Comparison of ENCODE assay signal across 1 cellular context in the genomic region with DNA sequence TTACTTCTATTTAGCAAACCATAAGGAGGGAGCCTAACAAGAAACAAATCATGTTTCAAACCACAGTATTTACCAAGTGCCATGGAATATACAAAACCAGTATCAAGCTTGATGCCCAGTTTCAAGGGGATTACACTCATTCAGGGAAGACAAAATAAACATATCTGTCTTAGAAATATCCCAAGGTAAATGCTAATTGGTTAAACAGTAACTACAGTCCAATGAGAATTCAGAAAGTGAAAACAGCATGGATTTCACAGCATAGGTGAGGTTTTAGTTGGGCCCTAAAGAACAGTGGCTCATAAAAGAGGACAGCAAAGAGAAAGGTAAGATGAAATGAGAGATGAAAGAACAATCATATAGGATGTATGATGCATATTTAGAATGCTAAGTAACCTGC.
TF ChIP-seq lines count a peak whose summit lies in the region.

No MANE protein-coding gene starts in this region.

TF ChIP-seq in K562, 482 proteins besides CTCF, POLR2A, EP300 and RAD21 (continued from another document):
- TF ChIP-seq, protein P1, sequence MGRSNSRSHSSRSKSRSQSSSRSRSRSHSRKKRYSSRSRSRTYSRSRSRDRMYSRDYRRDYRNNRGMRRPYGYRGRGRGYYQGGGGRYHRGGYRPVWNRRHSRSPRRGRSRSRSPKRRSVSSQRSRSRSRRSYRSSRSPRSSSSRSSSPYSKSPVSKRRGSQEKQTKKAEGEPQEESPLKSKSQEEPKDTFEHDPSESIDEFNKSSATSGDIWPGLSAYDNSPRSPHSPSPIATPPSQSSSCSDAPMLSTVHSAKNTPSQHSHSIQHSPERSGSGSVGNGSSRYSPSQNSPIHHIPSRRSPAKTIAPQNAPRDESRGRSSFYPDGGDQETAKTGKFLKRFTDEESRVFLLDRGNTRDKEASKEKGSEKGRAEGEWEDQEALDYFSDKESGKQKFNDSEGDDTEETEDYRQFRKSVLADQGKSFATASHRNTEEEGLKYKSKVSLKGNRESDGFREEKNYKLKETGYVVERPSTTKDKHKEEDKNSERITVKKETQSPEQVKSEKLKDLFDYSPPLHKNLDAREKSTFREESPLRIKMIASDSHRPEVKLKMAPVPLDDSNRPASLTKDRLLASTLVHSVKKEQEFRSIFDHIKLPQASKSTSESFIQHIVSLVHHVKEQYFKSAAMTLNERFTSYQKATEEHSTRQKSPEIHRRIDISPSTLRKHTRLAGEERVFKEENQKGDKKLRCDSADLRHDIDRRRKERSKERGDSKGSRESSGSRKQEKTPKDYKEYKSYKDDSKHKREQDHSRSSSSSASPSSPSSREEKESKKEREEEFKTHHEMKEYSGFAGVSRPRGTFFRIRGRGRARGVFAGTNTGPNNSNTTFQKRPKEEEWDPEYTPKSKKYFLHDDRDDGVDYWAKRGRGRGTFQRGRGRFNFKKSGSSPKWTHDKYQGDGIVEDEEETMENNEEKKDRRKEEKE (IDR thresholded peaks at IDR 0.05; ENCODE audit: borderline replicate concordance in 1 of 2, control insufficient read depth in 1 of 2, low read depth in 2 of 2, low read length in 1 of 2) = no peak
- TF ChIP-seq, protein P2, sequence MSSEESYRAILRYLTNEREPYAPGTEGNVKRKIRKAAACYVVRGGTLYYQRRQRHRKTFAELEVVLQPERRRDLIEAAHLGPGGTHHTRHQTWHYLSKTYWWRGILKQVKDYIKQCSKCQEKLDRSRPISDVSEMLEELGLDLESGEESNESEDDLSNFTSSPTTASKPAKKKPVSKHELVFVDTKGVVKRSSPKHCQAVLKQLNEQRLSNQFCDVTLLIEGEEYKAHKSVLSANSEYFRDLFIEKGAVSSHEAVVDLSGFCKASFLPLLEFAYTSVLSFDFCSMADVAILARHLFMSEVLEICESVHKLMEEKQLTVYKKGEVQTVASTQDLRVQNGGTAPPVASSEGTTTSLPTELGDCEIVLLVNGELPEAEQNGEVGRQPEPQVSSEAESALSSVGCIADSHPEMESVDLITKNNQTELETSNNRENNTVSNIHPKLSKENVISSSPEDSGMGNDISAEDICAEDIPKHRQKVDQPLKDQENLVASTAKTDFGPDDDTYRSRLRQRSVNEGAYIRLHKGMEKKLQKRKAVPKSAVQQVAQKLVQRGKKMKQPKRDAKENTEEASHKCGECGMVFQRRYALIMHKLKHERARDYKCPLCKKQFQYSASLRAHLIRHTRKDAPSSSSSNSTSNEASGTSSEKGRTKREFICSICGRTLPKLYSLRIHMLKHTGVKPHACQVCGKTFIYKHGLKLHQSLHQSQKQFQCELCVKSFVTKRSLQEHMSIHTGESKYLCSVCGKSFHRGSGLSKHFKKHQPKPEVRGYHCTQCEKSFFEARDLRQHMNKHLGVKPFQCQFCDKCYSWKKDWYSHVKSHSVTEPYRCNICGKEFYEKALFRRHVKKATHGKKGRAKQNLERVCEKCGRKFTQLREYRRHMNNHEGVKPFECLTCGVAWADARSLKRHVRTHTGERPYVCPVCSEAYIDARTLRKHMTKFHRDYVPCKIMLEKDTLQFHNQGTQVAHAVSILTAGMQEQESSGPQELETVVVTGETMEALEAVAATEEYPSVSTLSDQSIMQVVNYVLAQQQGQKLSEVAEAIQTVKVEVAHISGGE (CRISPR knock-in tag; IDR thresholded peaks at IDR 0.05) = no peak
- TF ChIP-seq CREB1 (IDR thresholded peaks at IDR 0.05) = no peak
- TF ChIP-seq CREB1 (CRISPR knock-in tag; IDR thresholded peaks at IDR 0.05) = no peak
